1 cellular context compared by ENCODE assay signal in the genomic region with DNA sequence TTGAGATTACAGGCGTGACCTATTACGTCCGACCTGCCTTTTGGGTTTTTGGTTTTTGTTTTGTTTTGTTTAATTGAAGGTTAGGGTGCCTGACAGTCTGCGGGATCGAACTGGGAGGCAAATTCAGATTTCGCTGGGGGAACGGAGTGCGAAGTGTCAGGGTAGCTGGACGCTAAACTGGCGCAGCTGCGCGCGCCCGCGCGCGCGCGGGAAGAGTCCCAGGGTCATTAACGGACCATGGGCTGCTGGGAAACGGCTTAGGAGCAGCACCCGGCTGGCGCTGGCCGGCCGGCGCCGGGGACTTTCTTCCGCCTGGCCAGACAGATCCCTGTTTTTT.
A peak's percentile ranks its signal among the peaks of the same experiment; 100 is the strongest.
TF ChIP-seq lines count a peak whose summit lies in the region.

No MANE protein-coding gene starts in this region.

TF ChIP-seq in HepG2, 621 proteins besides CTCF, POLR2A, EP300 and RAD21 (continued from another document and continues in another):
- TF ChIP-seq, protein P1, sequence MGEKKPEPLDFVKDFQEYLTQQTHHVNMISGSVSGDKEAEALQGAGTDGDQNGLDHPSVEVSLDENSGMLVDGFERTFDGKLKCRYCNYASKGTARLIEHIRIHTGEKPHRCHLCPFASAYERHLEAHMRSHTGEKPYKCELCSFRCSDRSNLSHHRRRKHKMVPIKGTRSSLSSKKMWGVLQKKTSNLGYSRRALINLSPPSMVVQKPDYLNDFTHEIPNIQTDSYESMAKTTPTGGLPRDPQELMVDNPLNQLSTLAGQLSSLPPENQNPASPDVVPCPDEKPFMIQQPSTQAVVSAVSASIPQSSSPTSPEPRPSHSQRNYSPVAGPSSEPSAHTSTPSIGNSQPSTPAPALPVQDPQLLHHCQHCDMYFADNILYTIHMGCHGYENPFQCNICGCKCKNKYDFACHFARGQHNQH (CRISPR knock-in tag; IDR thresholded peaks at IDR 0.05), result peak; percentile 45; the same call in 1 of the 2 replicates
- TF ChIP-seq ZNF383 (CRISPR knock-in tag; IDR thresholded peaks at IDR 0.05; ENCODE audit: borderline replicate concordance) (0 out of 2 replicates have a peak, but pooled peaks have one; percentile 86), ZNF788 (CRISPR knock-in tag; IDR thresholded peaks at IDR 0.05; ENCODE audit: borderline replicate concordance) (peak; percentile 10; the same call in 1 of the 2 replicates), ZNF781 (CRISPR knock-in tag; IDR thresholded peaks at IDR 0.05; ENCODE audit: borderline replicate concordance, not compliant biosample characterization) (no peak), ZNF761 (CRISPR knock-in tag; conservative IDR thresholded peaks at IDR 0.05) (peak; percentile 86), KMT2B (CRISPR knock-in tag; IDR thresholded peaks at IDR 0.05) (peak; percentile 75), TBX3 (IDR thresholded peaks at IDR 0.05; ENCODE audit: borderline replicate concordance) (0 out of 2 replicates have a peak, but pooled peaks have one; percentile 34), ZFP41 (CRISPR knock-in tag; IDR thresholded peaks at IDR 0.05; ENCODE audit: borderline replicate concordance) (no peak), PHF8 (CRISPR knock-in tag; IDR thresholded peaks at IDR 0.05) (peak; percentile 72), XBP1 (CRISPR knock-in tag; IDR thresholded peaks at IDR 0.05) (no peak), ZNF713 (CRISPR knock-in tag; IDR thresholded peaks at IDR 0.05) (no peak), GABPB1 (CRISPR knock-in tag; IDR thresholded peaks at IDR 0.05) (peak; percentile 70; the same call in 1 of the 2 replicates), ZMAT3 (CRISPR knock-in tag; conservative IDR thresholded peaks at IDR 0.05) (0 out of 2 replicates have a peak, but pooled peaks have one; percentile 61), ARNTL (CRISPR knock-in tag; IDR thresholded peaks at IDR 0.05) (no peak), MTF1 (CRISPR knock-in tag; IDR thresholded peaks at IDR 0.05) (no peak), ZFAT (CRISPR knock-in tag; conservative IDR thresholded peaks at IDR 0.05) (peak; percentile 46; the same call in 1 of the 2 replicates), TOE1 (CRISPR knock-in tag; IDR thresholded peaks at IDR 0.05) (peak; percentile 42; the same call in 1 of the 2 replicates), KAT7 (CRISPR knock-in tag; IDR thresholded peaks at IDR 0.05; ENCODE audit: borderline replicate concordance) (no peak), CREB1 (IDR thresholded peaks at IDR 0.05) (no peak; the same call in 1 of the 2 replicates), CREB1 (CRISPR knock-in tag; IDR thresholded peaks at IDR 0.05) (peak; percentile 21; the same call in 1 of the 2 replicates), ZNF501 (CRISPR knock-in tag; IDR thresholded peaks at IDR 0.05) (peak; percentile 71)
- TF ChIP-seq, protein P2, sequence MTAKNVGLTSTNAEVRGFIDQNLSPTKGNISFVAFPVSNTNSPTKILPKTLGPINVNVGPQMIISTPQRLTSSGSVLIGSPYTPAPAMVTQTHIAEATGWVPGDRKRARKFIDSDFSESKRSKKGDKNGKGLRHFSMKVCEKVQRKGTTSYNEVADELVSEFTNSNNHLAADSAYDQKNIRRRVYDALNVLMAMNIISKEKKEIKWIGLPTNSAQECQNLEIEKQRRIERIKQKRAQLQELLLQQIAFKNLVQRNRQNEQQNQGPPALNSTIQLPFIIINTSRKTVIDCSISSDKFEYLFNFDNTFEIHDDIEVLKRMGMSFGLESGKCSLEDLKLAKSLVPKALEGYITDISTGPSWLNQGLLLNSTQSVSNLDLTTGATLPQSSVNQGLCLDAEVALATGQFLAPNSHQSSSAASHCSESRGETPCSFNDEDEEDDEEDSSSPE (CRISPR knock-in tag; IDR thresholded peaks at IDR 0.05), result peak; percentile 98
- TF ChIP-seq, protein P3, sequence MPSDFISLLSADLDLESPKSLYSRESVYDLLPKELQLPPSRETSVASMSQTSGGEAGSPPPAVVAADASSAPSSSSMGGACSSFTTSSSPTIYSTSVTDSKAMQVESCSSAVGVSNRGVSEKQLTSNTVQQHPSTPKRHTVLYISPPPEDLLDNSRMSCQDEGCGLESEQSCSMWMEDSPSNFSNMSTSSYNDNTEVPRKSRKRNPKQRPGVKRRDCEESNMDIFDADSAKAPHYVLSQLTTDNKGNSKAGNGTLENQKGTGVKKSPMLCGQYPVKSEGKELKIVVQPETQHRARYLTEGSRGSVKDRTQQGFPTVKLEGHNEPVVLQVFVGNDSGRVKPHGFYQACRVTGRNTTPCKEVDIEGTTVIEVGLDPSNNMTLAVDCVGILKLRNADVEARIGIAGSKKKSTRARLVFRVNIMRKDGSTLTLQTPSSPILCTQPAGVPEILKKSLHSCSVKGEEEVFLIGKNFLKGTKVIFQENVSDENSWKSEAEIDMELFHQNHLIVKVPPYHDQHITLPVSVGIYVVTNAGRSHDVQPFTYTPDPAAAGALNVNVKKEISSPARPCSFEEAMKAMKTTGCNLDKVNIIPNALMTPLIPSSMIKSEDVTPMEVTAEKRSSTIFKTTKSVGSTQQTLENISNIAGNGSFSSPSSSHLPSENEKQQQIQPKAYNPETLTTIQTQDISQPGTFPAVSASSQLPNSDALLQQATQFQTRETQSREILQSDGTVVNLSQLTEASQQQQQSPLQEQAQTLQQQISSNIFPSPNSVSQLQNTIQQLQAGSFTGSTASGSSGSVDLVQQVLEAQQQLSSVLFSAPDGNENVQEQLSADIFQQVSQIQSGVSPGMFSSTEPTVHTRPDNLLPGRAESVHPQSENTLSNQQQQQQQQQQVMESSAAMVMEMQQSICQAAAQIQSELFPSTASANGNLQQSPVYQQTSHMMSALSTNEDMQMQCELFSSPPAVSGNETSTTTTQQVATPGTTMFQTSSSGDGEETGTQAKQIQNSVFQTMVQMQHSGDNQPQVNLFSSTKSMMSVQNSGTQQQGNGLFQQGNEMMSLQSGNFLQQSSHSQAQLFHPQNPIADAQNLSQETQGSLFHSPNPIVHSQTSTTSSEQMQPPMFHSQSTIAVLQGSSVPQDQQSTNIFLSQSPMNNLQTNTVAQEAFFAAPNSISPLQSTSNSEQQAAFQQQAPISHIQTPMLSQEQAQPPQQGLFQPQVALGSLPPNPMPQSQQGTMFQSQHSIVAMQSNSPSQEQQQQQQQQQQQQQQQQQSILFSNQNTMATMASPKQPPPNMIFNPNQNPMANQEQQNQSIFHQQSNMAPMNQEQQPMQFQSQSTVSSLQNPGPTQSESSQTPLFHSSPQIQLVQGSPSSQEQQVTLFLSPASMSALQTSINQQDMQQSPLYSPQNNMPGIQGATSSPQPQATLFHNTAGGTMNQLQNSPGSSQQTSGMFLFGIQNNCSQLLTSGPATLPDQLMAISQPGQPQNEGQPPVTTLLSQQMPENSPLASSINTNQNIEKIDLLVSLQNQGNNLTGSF (CRISPR knock-in tag; IDR thresholded peaks at IDR 0.05), result peak; percentile 37; the same call in 1 of the 2 replicates
- TF ChIP-seq, protein P4, sequence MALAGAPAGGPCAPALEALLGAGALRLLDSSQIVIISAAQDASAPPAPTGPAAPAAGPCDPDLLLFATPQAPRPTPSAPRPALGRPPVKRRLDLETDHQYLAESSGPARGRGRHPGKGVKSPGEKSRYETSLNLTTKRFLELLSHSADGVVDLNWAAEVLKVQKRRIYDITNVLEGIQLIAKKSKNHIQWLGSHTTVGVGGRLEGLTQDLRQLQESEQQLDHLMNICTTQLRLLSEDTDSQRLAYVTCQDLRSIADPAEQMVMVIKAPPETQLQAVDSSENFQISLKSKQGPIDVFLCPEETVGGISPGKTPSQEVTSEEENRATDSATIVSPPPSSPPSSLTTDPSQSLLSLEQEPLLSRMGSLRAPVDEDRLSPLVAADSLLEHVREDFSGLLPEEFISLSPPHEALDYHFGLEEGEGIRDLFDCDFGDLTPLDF (CRISPR knock-in tag; IDR thresholded peaks at IDR 0.05), result peak; percentile 100
- TF ChIP-seq, protein P5, sequence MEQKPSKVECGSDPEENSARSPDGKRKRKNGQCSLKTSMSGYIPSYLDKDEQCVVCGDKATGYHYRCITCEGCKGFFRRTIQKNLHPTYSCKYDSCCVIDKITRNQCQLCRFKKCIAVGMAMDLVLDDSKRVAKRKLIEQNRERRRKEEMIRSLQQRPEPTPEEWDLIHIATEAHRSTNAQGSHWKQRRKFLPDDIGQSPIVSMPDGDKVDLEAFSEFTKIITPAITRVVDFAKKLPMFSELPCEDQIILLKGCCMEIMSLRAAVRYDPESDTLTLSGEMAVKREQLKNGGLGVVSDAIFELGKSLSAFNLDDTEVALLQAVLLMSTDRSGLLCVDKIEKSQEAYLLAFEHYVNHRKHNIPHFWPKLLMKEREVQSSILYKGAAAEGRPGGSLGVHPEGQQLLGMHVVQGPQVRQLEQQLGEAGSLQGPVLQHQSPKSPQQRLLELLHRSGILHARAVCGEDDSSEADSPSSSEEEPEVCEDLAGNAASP (CRISPR knock-in tag; IDR thresholded peaks at IDR 0.05; ENCODE audit: borderline replicate concordance), result no peak
- TF ChIP-seq, protein P6, sequence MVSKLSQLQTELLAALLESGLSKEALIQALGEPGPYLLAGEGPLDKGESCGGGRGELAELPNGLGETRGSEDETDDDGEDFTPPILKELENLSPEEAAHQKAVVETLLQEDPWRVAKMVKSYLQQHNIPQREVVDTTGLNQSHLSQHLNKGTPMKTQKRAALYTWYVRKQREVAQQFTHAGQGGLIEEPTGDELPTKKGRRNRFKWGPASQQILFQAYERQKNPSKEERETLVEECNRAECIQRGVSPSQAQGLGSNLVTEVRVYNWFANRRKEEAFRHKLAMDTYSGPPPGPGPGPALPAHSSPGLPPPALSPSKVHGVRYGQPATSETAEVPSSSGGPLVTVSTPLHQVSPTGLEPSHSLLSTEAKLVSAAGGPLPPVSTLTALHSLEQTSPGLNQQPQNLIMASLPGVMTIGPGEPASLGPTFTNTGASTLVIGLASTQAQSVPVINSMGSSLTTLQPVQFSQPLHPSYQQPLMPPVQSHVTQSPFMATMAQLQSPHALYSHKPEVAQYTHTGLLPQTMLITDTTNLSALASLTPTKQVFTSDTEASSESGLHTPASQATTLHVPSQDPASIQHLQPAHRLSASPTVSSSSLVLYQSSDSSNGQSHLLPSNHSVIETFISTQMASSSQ (IDR thresholded peaks at IDR 0.05; ENCODE audit: low read depth), result no peak
- TF ChIP-seq, protein P6 (CRISPR knock-in tag; IDR thresholded peaks at IDR 0.05; ENCODE audit: borderline replicate concordance), result peak; percentile 65; the same call in 1 of the 2 replicates
- TF ChIP-seq, protein P7, sequence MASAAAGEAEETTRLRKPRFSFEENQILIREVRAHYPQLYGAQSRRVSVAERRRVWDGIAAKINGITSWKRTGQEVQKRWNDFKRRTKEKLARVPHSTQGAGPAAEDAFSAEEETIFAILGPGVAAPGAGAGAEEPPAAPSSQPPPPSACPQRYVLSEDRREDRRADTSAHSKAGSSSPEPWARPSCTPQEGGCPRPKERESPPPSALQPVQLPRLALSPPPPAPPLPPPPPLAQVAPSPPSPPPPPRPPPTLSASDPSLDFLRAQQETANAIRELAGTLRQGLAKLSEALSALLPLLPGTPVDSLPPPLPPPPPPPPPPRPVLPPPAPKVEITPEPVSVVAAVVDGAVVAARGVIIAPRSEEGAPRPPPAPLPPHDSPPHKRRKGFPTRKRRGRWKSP (CRISPR knock-in tag; IDR thresholded peaks at IDR 0.05), result peak; percentile 99
- TF ChIP-seq, protein P8, sequence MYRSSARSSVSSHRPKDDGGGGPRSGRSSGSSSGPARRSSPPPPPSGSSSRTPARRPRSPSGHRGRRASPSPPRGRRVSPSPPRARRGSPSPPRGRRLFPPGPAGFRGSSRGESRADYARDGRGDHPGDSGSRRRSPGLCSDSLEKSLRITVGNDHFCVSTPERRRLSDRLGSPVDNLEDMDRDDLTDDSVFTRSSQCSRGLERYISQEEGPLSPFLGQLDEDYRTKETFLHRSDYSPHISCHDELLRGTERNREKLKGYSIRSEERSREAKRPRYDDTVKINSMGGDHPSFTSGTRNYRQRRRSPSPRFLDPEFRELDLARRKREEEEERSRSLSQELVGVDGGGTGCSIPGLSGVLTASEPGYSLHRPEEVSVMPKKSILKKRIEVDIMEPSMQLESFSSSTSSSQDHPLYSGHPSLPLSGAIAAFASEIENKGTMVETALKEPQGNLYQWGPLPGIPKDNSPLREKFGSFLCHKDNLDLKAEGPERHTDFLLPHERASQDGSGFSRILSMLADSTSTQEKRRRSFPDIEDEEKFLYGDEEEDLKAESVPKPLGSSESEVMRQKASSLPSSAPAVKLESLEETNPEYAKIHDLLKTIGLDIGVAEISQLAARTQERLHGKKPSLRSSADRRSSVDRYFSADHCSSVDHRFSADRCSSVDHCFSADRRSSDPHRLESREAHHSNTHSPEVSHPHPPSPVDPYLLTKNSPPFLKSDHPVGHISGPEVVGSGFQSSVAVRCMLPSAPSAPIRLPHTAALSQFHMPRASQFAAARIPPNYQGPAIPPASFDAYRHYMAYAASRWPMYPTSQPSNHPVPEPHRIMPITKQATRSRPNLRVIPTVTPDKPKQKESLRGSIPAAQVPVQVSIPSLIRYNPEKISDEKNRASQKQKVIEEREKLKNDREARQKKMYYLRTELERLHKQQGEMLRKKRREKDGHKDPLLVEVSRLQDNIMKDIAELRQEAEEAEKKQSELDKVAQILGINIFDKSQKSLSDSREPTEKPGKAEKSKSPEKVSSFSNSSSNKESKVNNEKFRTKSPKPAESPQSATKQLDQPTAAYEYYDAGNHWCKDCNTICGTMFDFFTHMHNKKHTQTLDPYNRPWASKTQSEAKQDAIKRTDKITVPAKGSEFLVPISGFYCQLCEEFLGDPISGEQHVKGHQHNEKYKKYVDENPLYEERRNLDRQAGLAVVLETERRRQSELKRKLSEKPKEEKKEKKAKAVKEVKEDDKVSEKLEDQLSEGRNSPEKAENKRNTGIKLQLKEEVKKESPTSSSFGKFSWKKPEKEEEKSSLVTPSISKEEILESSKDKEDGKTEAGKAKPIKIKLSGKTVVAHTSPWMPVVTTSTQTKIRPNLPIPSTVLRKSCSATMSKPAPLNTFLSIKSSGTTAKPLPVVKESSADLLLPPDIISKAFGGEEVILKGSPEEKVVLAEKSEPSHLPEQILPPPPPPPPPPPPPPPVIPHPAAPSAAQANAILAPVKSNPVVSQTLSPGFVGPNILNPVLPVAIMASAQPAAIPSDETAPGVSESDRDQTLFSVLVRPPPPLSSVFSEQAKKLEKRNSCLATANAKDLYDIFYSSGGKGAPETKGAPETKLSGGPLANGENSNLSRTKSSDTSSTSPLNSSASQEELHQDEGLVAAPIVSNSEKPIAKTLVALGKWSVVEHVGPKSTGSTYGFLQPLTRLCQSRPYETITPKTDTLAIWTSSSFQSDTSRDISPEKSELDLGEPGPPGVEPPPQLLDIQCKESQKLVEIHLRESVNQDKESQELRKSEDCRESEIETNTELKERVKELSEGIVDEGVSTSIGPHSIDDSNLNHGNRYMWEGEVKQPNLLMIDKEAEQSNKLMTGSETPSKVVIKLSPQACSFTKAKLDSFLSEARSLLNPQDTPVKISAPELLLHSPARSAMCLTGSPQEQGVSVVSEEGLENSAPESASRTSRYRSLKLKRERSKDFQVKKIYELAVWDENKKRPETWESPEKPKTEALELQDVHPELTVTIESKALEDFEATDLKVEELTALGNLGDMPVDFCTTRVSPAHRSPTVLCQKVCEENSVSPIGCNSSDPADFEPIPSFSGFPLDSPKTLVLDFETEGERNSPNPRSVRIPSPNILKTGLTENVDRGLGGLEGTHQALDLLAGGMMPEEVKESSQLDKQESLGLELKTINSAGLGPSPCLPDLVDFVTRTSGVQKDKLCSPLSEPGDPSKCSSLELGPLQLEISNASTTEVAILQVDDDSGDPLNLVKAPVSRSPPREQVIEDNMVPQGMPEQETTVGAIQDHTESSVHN (CRISPR knock-in tag; IDR thresholded peaks at IDR 0.05), result no peak
